Comparison of ENCODE assay signal across 22 cellular contexts in the genomic region with DNA sequence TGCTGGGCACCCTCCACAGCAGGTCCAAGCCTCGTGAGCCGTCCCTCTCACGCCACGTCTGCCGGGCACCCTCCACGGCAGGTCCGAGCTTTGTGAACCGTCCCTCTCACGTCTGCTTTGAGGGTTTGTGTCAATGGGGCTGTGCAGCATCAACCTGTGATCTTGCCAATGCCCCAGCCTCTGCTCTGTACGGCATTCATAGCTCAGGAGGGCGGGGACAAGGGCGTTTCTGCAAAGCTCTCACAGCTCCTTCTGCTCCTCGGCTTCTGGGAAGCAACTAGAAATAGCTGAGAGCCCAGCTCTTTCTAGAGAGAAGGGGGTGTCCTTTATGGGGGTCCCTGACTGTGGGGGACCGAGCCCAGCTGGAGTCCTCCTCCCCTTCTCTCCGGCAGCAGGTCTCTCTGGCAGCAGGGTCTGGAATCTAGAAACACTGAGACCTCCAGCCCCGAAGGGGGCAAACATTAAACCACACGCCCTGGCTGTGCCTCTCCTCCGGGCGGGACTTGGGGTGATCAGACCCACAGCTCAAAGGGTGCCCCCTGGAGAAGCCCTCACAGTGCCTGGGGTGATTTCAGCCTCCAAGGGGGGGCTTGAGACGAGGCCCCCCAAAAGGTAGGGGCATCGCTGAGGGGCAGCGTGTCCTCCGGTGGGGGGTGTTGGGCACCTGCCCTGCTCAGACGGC.
DNase-seq lines count a peak whose midpoint lies in the region; ATAC-seq and FAIRE-seq lines count a peak whose summit lies in the region.
"Had no signal": no experiment of that assay in that cellular context is flagged by ENCODE, and none has a peak within 500 bp of the region (broad histone marks: within the 10 kb centered on the region; RNA-seq: fewer than 3 reads in every experiment).

No MANE protein-coding gene starts in this region.

- DNase-seq in NCI-H524 (lab: John Stamatoyannopoulos, UW) (peak; percentile 21 to 69), NCI-H524 treated with DMSO at 0.1 percent for 48 hours (lab: John Stamatoyannopoulos, UW) (no peak), NAMALWA (ENCODE audit: low spot score) (peak; percentile 39), cerebellar cortex (ENCODE audit: low spot score) (peak; percentile 58), urothelium cell line (ENCODE audit: low spot score) (no peak)
- no peak for DNase-seq in activated effector memory CD4-positive, alpha-beta T cell treated with anti-CD3 and anti-CD28 coated beads, Interleukin-2, amount 50 U/mL, for 16 hours
- DNase-seq: activated CD4-positive, alpha-beta T cell treated with anti-CD3 and anti-CD28 coated beads for 48 hours; activated naive CD4-positive, alpha-beta T cell treated with anti-CD3 and anti-CD28 coated beads for 36 hours; activated T-cell treated with anti-CD3 and anti-CD28 coated beads, Interleukin-2, amount 50 U/mL, for 48 hours; CD4-positive, CD25-positive, alpha-beta regulatory T cell; effector CD8-positive, alpha-beta T cell; foreskin melanocyte; hippocampal formation; immature natural killer cell; mesenchymal stem cell; MG63; T-helper 2 cell had no signal

- peak; percentile 27 for FAIRE-seq in urothelium cell line (lab: Jason Lieb, UNC)
- FAIRE-seq: colon, D721Med, K562 had no signal

- no peak for ATAC-seq in activated CD4-positive, CD25-positive, alpha-beta regulatory T cell treated with anti-CD3 and anti-CD28 coated beads, Interleukin-2, amount 50 U/mL, for 24 hours
- ATAC-seq: GM23338, K562 had no signal

Comparison
In these comparisons a context has a peak if more than half of its experiments do, and no peak if none do; other contexts are left out.
1. DNase-seq: peak in NCI-H524 (2 of 2), NAMALWA (single experiment) and cerebellar cortex (single experiment); none in NCI-H524 treated with DMSO at 0.1 percent for 48 hours (single experiment), urothelium cell line (single experiment) and activated effector memory CD4-positive, alpha-beta T cell treated with anti-CD3 and anti-CD28 coated beads, Interleukin-2, amount 50 U/mL, for 16 hours (single experiment).